In the genomic region with DNA sequence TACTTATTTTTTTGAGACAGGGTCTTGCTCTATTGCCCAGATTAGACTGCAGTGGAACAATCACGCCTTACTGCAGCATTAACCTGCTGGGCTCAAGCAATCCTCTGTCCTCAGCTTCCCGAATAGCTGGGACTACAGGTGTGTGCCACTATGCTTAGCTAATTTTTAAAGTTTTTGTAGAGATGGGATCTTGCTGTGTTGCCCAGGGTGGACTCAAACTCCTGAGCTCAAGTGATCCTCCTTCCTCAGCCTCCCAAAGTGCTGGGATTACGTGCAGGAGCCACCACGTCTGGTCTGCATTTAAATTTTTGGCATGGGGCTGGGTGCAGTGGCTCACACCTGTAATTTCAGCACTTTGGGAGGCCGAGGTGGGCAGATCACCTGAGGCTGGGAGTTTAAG, we compare ENCODE assay signal across 22 cellular contexts. TPM values are rescaled to one million over a fixed set of nuclear protein-coding genes. Genes with fewer than 3 reads are reported as not detected.
DNase-seq lines count a peak whose midpoint lies in the region; ATAC-seq, FAIRE-seq and TF ChIP-seq lines count a peak whose summit lies in the region.
"Had no signal": no experiment of that assay in that cellular context is flagged by ENCODE, and none has a peak within 500 bp of the region (broad histone marks: within the 10 kb centered on the region; RNA-seq: fewer than 3 reads in every experiment).

No MANE protein-coding gene starts in this region.

- no peak overlapping the region for H3K4me3 ChIP-seq in BLaER1 treated with 17β-estradiol and CSF1 and Interleukin-3, amounts not matched to agents 10 nM and 100 nM
- H3K4me3 ChIP-seq in HEK293 (ENCODE audit: low read depth, low read length) (no peak overlapping the region), K562 (no peak overlapping the region)
- H3K4me3 ChIP-seq: BLaER1 had no signal

- TF ChIP-seq RAD21 in K562 (CRISPR knock-in tag; conservative IDR thresholded peaks at IDR 0.05 in 1 of 2, IDR thresholded peaks at IDR 0.05 in 1 of 2) = no peak

- no peak for TF ChIP-seq POLR2A in K562 (conservative IDR thresholded peaks at IDR 0.05)

- no peaks in the 10 kb centered on the region for H3K27me3 ChIP-seq in BLaER1 treated with 17β-estradiol and CSF1 and Interleukin-3, amounts not matched to agents 10 nM and 100 nM
- H3K27me3 ChIP-seq in K562 (ENCODE audit: control insufficient read depth in 2 of 2, insufficient read depth in 2 of 2, low read length in 2 of 2) = no peaks in the 10 kb centered on the region
- H3K27me3 ChIP-seq: BE2C, BLaER1 had no signal

- no peak overlapping the region for H2AFZ ChIP-seq in K562 (ENCODE audit: low read depth, low read length)

- ATAC-seq in K562 (no peak), HG03196 (IDR thresholded peaks at IDR 0.05; ENCODE audit: unreplicated experiment) (no peak)
- ATAC-seq: CD8-positive, alpha-beta T cell had no signal

- H3K4me1 ChIP-seq in BLaER1 treated with 17β-estradiol and CSF1 and Interleukin-3, amounts not matched to agents 10 nM and 100 nM = peaks cover 0 to 24% (median 13%) of the 10 kb centered on the region in 10 experiments; a peak in 17 of 20 replicates
- H3K4me1 ChIP-seq in HEK293 (ENCODE audit: control insufficient read depth, insufficient read depth, low read length) = no peaks in the 10 kb centered on the region
- no peaks in the 10 kb centered on the region; a peak in 1 of 5 replicates for H3K4me1 ChIP-seq in K562 (replicated peaks in 1 of 2; ENCODE audit: control insufficient read depth in 2 of 2, insufficient read depth in 2 of 2, low read length in 2 of 2)
- H3K4me1 ChIP-seq: BLaER1, Caco-2 had no signal

- H3K36me3 ChIP-seq in BLaER1 treated with 17β-estradiol and CSF1 and Interleukin-3, amounts not matched to agents 10 nM and 100 nM = peaks cover 86 to 100% (median 96%) of the 10 kb centered on the region in 11 experiments
- H3K36me3 ChIP-seq in HEK293 (ENCODE audit: control insufficient read depth in 2 of 2, insufficient read depth in 1 of 2, low read length in 2 of 2) (peaks cover 74 to 85% of the 10 kb centered on the region in 2 experiments), K562 (ENCODE audit: control insufficient read depth, insufficient read depth, low read length) (peaks cover 83% of the 10 kb centered on the region)

- no peak for FAIRE-seq in K562 (lab: Jason Lieb, UNC)
- FAIRE-seq: A204.1, D721Med, G401.6, GM12891, GM19239 had no signal

- BruUV-seq in K562 (replicated peaks; lab: Mats Ljungman, UMichigan) = no TSS peak

- 92% methylated on average over 4 of the region's 5 CpGs for WGBS in K562 (ENCODE audit: insufficient coverage, low coverage, missing lambda C conversion rate)

- H3K79me2 ChIP-seq in K562 (ENCODE audit: control insufficient read depth, insufficient read depth, low read length) = peaks cover 7% of the 10 kb centered on the region; the same call in 1 of the 3 replicates

- peak overlapping the region in 6 of 11 experiments; percentile 63 to 86 (median 74); a peak in 10 of 22 replicates for H3K27ac ChIP-seq in BLaER1 treated with 17β-estradiol and CSF1 and Interleukin-3, amounts not matched to agents 10 nM and 100 nM
- no peak overlapping the region for H3K27ac ChIP-seq in HEK293 (ENCODE audit: extremely low read depth, low read depth, low read length)
- H3K27ac ChIP-seq in K562 (ENCODE audit: extremely low read depth, low read depth, low read length) = no peak overlapping the region
- H3K27ac ChIP-seq: BLaER1, C4-2B had no signal

- H3K4me2 ChIP-seq in BLaER1 treated with 17β-estradiol and CSF1 and Interleukin-3, amounts not matched to agents 10 nM and 100 nM = no peak overlapping the region
- H3K4me2 ChIP-seq in K562 (ENCODE audit: insufficient read depth, low read length) = no peak overlapping the region
- H3K4me2 ChIP-seq: BLaER1 had no signal

- POLR2A ChIA-PET in HEK293 (lab: Yijun Ruan, JAX) = no interaction called here
- POLR2A ChIA-PET in K562 (lab: Yijun Ruan, JAX) = interaction anchor here (1.3 kb wide), 1 partner anchor 16 kb away, joined by 4 read pairs; no protein-coding TSS in a partner anchor

- CTCF ChIA-PET in HEK293 (lab: Yijun Ruan, JAX) (no interaction called here), K562 (lab: Yijun Ruan, JAX; ENCODE audit: low intra/inter-chr PET ratio) (no interaction called here)

- DNase-seq in K562 (ENCODE audit: extremely low read depth in 1 of 4, low spot score in 3 of 4) (no peak), GOT3 (lab: John Stamatoyannopoulos, UW) (no peak), posterior vena cava (ENCODE audit: low spot score) (no peak)
- DNase-seq: 8988T; ACHN; BE2C; Caco-2; Calu3; CD4-positive, alpha-beta T cell; CD8-positive, alpha-beta T cell; DMS79 treated with DMSO at 0.1 percent for 48 hours; GF-D8 had no signal

- no peak for TF ChIP-seq EP300 in K562 (IDR thresholded peaks at IDR 0.05; ENCODE audit: low read length)

- H3K9ac ChIP-seq in BLaER1 treated with 17β-estradiol and CSF1 and Interleukin-3, amounts not matched to agents 10 nM and 100 nM = peak overlapping the region in 1 of 11 experiments; percentile 52; a peak in 1 of 22 replicates
- no peak overlapping the region for H3K9ac ChIP-seq in K562 (ENCODE audit: insufficient read depth in 1 of 2, low read depth in 2 of 2, low read length in 2 of 2)
- H3K9ac ChIP-seq: BLaER1 had no signal

- H3K9me1 ChIP-seq in K562 (ENCODE audit: control insufficient read depth, insufficient read depth, low read length) = no peaks in the 10 kb centered on the region

- peaks cover 0 to 39% (median 13%) of the 10 kb centered on the region in 11 experiments; a peak in 15 of 22 replicates for H4K20me1 ChIP-seq in BLaER1 treated with 17β-estradiol and CSF1 and Interleukin-3, amounts not matched to agents 10 nM and 100 nM
- no peaks in the 10 kb centered on the region for H4K20me1 ChIP-seq in K562 (replicated peaks; ENCODE audit: control insufficient read depth, insufficient read depth, low read length)

- in situ Hi-C loops in K562 (cut with MboI) = no loop called here

- intact Hi-C loops in K562 (cut with micrococcal nuclease) = no loop called here
- intact Hi-C loops in posterior vena cava (cut with DNase I) = no loop called here

- H3K9me3 ChIP-seq in BLaER1 treated with 17β-estradiol and CSF1 and Interleukin-3, amounts not matched to agents 10 nM and 100 nM (replicated peaks in 1 of 11) = no peaks in the 10 kb centered on the region
- H3K9me3 ChIP-seq in HEK293 (ENCODE audit: control insufficient read depth, insufficient read depth, low read depth, low read length) (no peaks in the 10 kb centered on the region), K562 (replicated peaks; ENCODE audit: control insufficient read depth, insufficient read depth, low read depth, low read length) (no peaks in the 10 kb centered on the region)
- H3K9me3 ChIP-seq: BE2C, BLaER1, Caco-2 had no signal

- no peak for TF ChIP-seq CTCF in HEK293 (tag by site-specific recombination; IDR thresholded peaks at IDR 0.05)
- no peak for TF ChIP-seq CTCF in K562 (IDR thresholded peaks at IDR 0.05 in 2 of 3, conservative IDR thresholded peaks at IDR 0.05 in 1 of 3; ENCODE audit: insufficient read depth in 2 of 3, low read depth in 1 of 3, low read length in 3 of 3)

TF ChIP-seq in HEK293, 187 proteins besides CTCF, POLR2A, EP300 and RAD21 (continues in another document):
- TF ChIP-seq ZNF701 (tag by site-specific recombination; IDR thresholded peaks at IDR 0.05) = no peak
- peak; percentile 95 for TF ChIP-seq ZNF121 (tag by site-specific recombination; IDR thresholded peaks at IDR 0.05)

TF ChIP-seq in K562, 482 proteins besides CTCF, POLR2A, EP300 and RAD21:
- no peak for TF ChIP-seq POU5F1 (IDR thresholded peaks at IDR 0.05; ENCODE audit: borderline replicate concordance, low read depth, low read length, partially characterized antibody)
- no peak for TF ChIP-seq POLR2B (IDR thresholded peaks at IDR 0.05; ENCODE audit: low read depth, partially characterized antibody)
- TF ChIP-seq ZNF121 (CRISPR knock-in tag; conservative IDR thresholded peaks at IDR 0.05) = peak; percentile 82
- TF ChIP-seq FIP1L1 (IDR thresholded peaks at IDR 0.05; ENCODE audit: low read depth, low read length, poor library complexity, severe bottlenecking) = no peak
- peak; percentile 18 for TF ChIP-seq RBM25 (IDR thresholded peaks at IDR 0.05; ENCODE audit: low read depth, low read length, severe bottlenecking)
- TF ChIP-seq L3MBTL2 (IDR thresholded peaks at IDR 0.05) = no peak

RNA-seq across cellular contexts. Expression of a gene that starts 41.0 kb away (rescaled TPM):
- total RNA-seq in K562 (2011; cell fraction: chromatin; rRNA removed; ENCODE audit: low replicate concordance) = 49.4 and 102 TPM in 2 replicates
- 24.5 and 30.0 TPM in 2 replicates for total RNA-seq in K562 (2011; cell fraction: nucleolus; rRNA removed)
- 41.1 and 51.8 TPM in 2 replicates for total RNA-seq in K562 (2011; cell fraction: nucleoplasm; rRNA removed)
- total RNA-seq in K562 (2014; rRNA removed) (11.4 and 13.1 TPM in 2 replicates), K562 (2014; rRNA removed; fragmentation: Illumina TruSeq; extraction: Trizol) (23.1 and 26.4 TPM in 2 replicates), K562 (2015; rRNA removed; fragmentation: Illumina TruSeq; extraction: Trizol) (17.6 and 19.8 TPM in 2 replicates), K562 (2021) (20.6 and 21.1 TPM in 2 replicates), posterior vena cava (10 to 100 TPM; 11.8 to 13.2 TPM)
- polyA plus RNA-seq in K562 (2011; rRNA removed) (22.6 and 24.7 TPM in 2 replicates), K562 (2014; fragmentation: Illumina TruSeq; extraction: Trizol) (11.9 and 12.8 TPM in 2 replicates), K562 (2014; fragmentation: Nextera tagmentation; extraction: Ambion mirVana) (1 to 10 TPM; 4.8 to 5.9 TPM), K562 (2014; rRNA removed) (8.9 and 10.8 TPM in 2 replicates)
- polyA plus RNA-seq in K562 (2011; cell fraction: cytosol; rRNA removed) = 6.9 and 13.6 TPM in 2 replicates
- polyA plus RNA-seq in K562 (2011; cell fraction: nucleus; rRNA removed) = 16.2 and 21.3 TPM in 2 replicates
- 6.3 and 7.6 TPM in 2 replicates for polyA plus RNA-seq in K562 (2012)
- 68.6 and 79.4 TPM in 2 replicates for polyA minus RNA-seq in K562 (2011; rRNA and poly(A)+ RNA removed)
- polyA minus RNA-seq in K562 (2011; cell fraction: cytosol; rRNA and poly(A)+ RNA removed) = 22.8 and 31.0 TPM in 2 replicates
- 17.4 and 30.9 TPM in 2 replicates for polyA minus RNA-seq in K562 (2011; cell fraction: nucleus; rRNA and poly(A)+ RNA removed)

Comparison
In these comparisons a context has a peak if more than half of its experiments do, and no peak if none do; other contexts are left out.
1. H3K27ac ChIP-seq: peak in BLaER1 treated with 17β-estradiol and CSF1 and Interleukin-3, amounts not matched to agents 10 nM and 100 nM (6 of 11); none in HEK293 (single experiment) and K562 (single experiment).